Comparison of ENCODE assay signal across 11 cellular contexts in the genomic region with DNA sequence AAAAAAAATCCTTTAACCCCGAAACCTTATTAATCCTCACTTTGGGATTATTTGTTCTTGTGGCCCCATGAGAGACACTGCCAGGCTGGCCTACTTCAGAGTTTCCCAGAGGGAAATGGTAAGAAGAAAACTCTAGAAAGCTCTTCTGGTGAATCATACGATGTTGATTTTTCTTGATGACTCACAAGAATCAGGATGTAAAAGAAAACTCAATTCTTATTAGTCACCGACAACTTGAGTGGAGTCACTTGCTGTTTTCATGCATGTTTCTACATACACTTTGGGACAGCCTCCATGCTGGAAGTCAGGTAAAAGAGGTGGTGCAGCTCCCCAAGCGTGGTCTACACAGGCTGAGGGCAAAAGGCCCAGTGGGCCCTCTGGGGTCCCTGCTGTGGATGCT. TPM values are rescaled to one million over a fixed set of nuclear protein-coding genes. Genes with fewer than 3 reads are reported as not detected.
DNase-seq lines count a peak whose midpoint lies in the region; ATAC-seq, FAIRE-seq and TF ChIP-seq lines count a peak whose summit lies in the region.
"Had no signal": no experiment of that assay in that cellular context is flagged by ENCODE, and none has a peak within 500 bp of the region (broad histone marks: within the 10 kb centered on the region; RNA-seq: fewer than 3 reads in every experiment).

No MANE protein-coding gene starts in this region.

- intact Hi-C loops in HepG2 (cut with micrococcal nuclease; ENCODE audit: unreplicated experiment) = no loop called here

- no peak for TF ChIP-seq RAD21 in HepG2 (CRISPR knock-in tag; IDR thresholded peaks at IDR 0.05)

- H3K9me3 ChIP-seq in HepG2 (ENCODE audit: low read length) = no peaks in the 10 kb centered on the region

- no peak overlapping the region for H3K9ac ChIP-seq in HepG2 (ENCODE audit: insufficient read depth, low read depth, low read length)

- peaks cover 8% of the 10 kb centered on the region; the same call in 1 of the 2 replicates for H3K4me1 ChIP-seq in HepG2 (ENCODE audit: insufficient read depth, low read length)

- in situ Hi-C loops in astrocyte of the spinal cord (cut with HindIII; ENCODE audit: low sequenced_read_pairs) = no loop called here
- in situ Hi-C loops in HepG2 (cut with HindIII; ENCODE audit: extremely low pct_ligation_motif_present, low pct_unique_long_range_greater_than_20kb) = loop anchor here (5.0 kb wide), 1 partner anchor 480 kb away; no protein-coding TSS in a partner anchor

- no peaks in the 10 kb centered on the region for H3K79me2 ChIP-seq in HepG2 (ENCODE audit: insufficient read depth, low read length)

- POLR2A ChIA-PET in AG04449 (lab: Yijun Ruan, JAX) (no interaction called here), HepG2 (lab: Yijun Ruan, JAX) (no interaction called here)

- H3K27me3 ChIP-seq in HepG2 (ENCODE audit: control insufficient read depth in 1 of 2, insufficient read depth in 2 of 2, low read length in 2 of 2) = no peaks in the 10 kb centered on the region

- WGBS in HepG2 (ENCODE audit: low lambda C conversion rate) = 80% methylated on average over 4 of the region's 4 CpGs

- no peak overlapping the region for H2AFZ ChIP-seq in HepG2 (ENCODE audit: low read length)

- DNase-seq in AG04449 (ENCODE audit: low read depth, low spot score) = peak; percentile 83
- peak; percentile 86 for DNase-seq in HT-29 (ENCODE audit: low spot score)
- DNase-seq in astrocyte of the spinal cord (ENCODE audit: low read depth, low spot score) = peak; percentile 94
- peak; percentile 35 for DNase-seq in HepG2 (ENCODE audit: low spot score)
- DNase-seq in UCSD-AML1 (lab: John Stamatoyannopoulos, UW; ENCODE audit: unreplicated experiment) = no peak
- no peak for DNase-seq in cerebellum (ENCODE audit: low spot score)
- no peak for DNase-seq in GM19240 (ENCODE audit: insufficient read length, low spot score)
- no peak for DNase-seq in NCI-H774 (lab: John Stamatoyannopoulos, UW)
- DNase-seq: GF-D8, KG1 had no signal

- CTCF ChIA-PET in AG04449 (lab: Yijun Ruan, JAX) (interaction anchor here (0.6 to 10.6 kb wide), 5 partner anchors 9 to 485 kb away, joined by 3 to 256 read pairs (median 8); no protein-coding TSS in a partner anchor), HepG2 (lab: Yijun Ruan, JAX; ENCODE audit: low intra/inter-chr PET ratio, low total read pairs) (no interaction called here)

- H3K4me3 ChIP-seq in AG04449 (ENCODE audit: low read depth, low read length) (no peak overlapping the region), astrocyte of the spinal cord (ENCODE audit: low read depth, low read length) (no peak overlapping the region), HepG2 (replicated peaks in 1 of 3; ENCODE audit: insufficient read depth in 1 of 3, low read depth in 2 of 3, low read length in 3 of 3) (no peak overlapping the region)

- no peaks in the 10 kb centered on the region for H4K20me1 ChIP-seq in HepG2 (ENCODE audit: insufficient read depth, low read length)

- no peak overlapping the region for H3K27ac ChIP-seq in HepG2 (ENCODE audit: extremely low read length, insufficient read depth, low read length)

- BruUV-seq in HepG2 (replicated peaks; lab: Mats Ljungman, UMichigan) = no TSS peak

- TF ChIP-seq POLR2A in HepG2 (IDR thresholded peaks at IDR 0.05; ENCODE audit: insufficient read depth in 1 of 2, low read depth in 2 of 2, low read length in 2 of 2) = no peak

- no peak for TF ChIP-seq CTCF in AG04449 (IDR thresholded peaks at IDR 0.05; ENCODE audit: insufficient read depth, low read length, missing control alignments)
- TF ChIP-seq CTCF in astrocyte of the spinal cord (IDR thresholded peaks at IDR 0.05; ENCODE audit: low read depth, low read length) = no peak
- TF ChIP-seq CTCF in HepG2 (CRISPR knock-in tag; IDR thresholded peaks at IDR 0.05) = no peak

- no peak for FAIRE-seq in HepG2 (lab: Jason Lieb, UNC)
- FAIRE-seq: colon had no signal

- TF ChIP-seq EP300 in HepG2 (IDR thresholded peaks at IDR 0.05; ENCODE audit: low read depth in 2 of 2, low read length in 2 of 2) (peak in 1 of 2 experiments; percentile 14; a peak in 1 of 4 replicates), HepG2 (CRISPR knock-in tag; IDR thresholded peaks at IDR 0.05; ENCODE audit: borderline replicate concordance) (no peak)

- no peak for ATAC-seq in HepG2

- H3K4me2 ChIP-seq in HepG2 (ENCODE audit: low read depth, low read length) = no peak overlapping the region

- H3K36me3 ChIP-seq in HepG2 (replicated peaks in 1 of 2; ENCODE audit: control insufficient read depth in 1 of 2, insufficient read depth in 2 of 2, low read length in 2 of 2) = peaks cover 18 to 60% of the 10 kb centered on the region in 2 experiments

TF ChIP-seq in HepG2, 621 proteins besides CTCF, POLR2A, EP300 and RAD21:
- peak; percentile 51 for TF ChIP-seq FOSL2 (CRISPR knock-in tag; IDR thresholded peaks at IDR 0.05)
- no peak for TF ChIP-seq HDAC2 (CRISPR knock-in tag; IDR thresholded peaks at IDR 0.05)

RNA-seq across cellular contexts. Expression of gene MYO5C, which starts 42.8 kb away (rescaled TPM):
- 15.9 and 23.4 TPM in 2 replicates for total RNA-seq in HT-29 (2014; rRNA removed; shearing (Covaris generic))
- 23.7 and 37.3 TPM in 2 replicates for total RNA-seq in HepG2 (2016; rRNA removed; fragmentation: Illumina TruSeq; extraction: Trizol)
- total RNA-seq in HepG2 (2016; cell fraction: cytosol; rRNA removed; fragmentation: Illumina TruSeq; extraction: Trizol; ENCODE audit: low read depth) = 7.8 and 10.0 TPM in 2 replicates
- total RNA-seq in HepG2 (2016; cell fraction: insoluble cytoplasmic fraction; rRNA removed; fragmentation: Illumina TruSeq; extraction: Trizol) = 22.8 and 32.5 TPM in 2 replicates
- total RNA-seq in HepG2 (2016; cell fraction: membrane; rRNA removed; fragmentation: Illumina TruSeq; extraction: Trizol) = 18.9 and 21.8 TPM in 2 replicates
- 39.3 and 39.5 TPM in 2 replicates for total RNA-seq in HepG2 (2016; cell fraction: nucleus; rRNA removed; fragmentation: Illumina TruSeq; extraction: Trizol)
- 13.7 and 15.7 TPM in 2 replicates for polyA plus RNA-seq in HepG2 (2011; rRNA removed)
- 7.3 and 7.9 TPM in 2 replicates for polyA plus RNA-seq in HepG2 (2011; cell fraction: cytosol; rRNA removed)
- polyA plus RNA-seq in HepG2 (2011; cell fraction: nucleus; rRNA removed) = 17.4 and 19.9 TPM in 2 replicates
- polyA plus RNA-seq in HepG2 (2012) = 7.0 and 10.2 TPM in 2 replicates
- 1.7 and 1.8 TPM in 2 replicates for polyA plus RNA-seq in HepG2 (2016; cell fraction: cytosol; fragmentation: Illumina TruSeq; extraction: Trizol; ENCODE audit: low read depth)
- polyA plus RNA-seq in HepG2 (2016; cell fraction: insoluble cytoplasmic fraction; fragmentation: Illumina TruSeq; extraction: Trizol; ENCODE audit: low read depth) = 23.1 and 25.5 TPM in 2 replicates
- 4.2 TPM in 2 replicates for polyA plus RNA-seq in HepG2 (2016; cell fraction: membrane; fragmentation: Illumina TruSeq; extraction: Trizol; ENCODE audit: low read depth)
- polyA plus RNA-seq in HepG2 (2016; cell fraction: nucleus; fragmentation: Illumina TruSeq; extraction: Trizol; ENCODE audit: insufficient read depth, low read depth) = 35.8 and 37.1 TPM in 2 replicates
- polyA minus RNA-seq in HepG2 (2011; rRNA and poly(A)+ RNA removed; ENCODE audit: low replicate concordance) = 23.1 and 52.1 TPM in 2 replicates
- polyA minus RNA-seq in HepG2 (2011; cell fraction: cytosol; rRNA and poly(A)+ RNA removed) = 10.5 and 13.8 TPM in 2 replicates
- polyA minus RNA-seq in HepG2 (2011; cell fraction: nucleus; rRNA and poly(A)+ RNA removed) = 52.0 and 54.7 TPM in 2 replicates
- total RNA-seq in cerebellum = 10.4 TPM

Comparison
In these comparisons a context has a peak if more than half of its experiments do, and no peak if none do; other contexts are left out.
1. DNase-seq: peak in AG04449 (single experiment), HT-29 (single experiment), astrocyte of the spinal cord (single experiment) and HepG2 (single experiment); none in UCSD-AML1 (single experiment), cerebellum (single experiment), GM19240 (single experiment) and NCI-H774 (single experiment).